Comparison of ENCODE assay signal across 8 cellular contexts in genomic region chr2:149587220-149587949, GRCh38. TPM values are rescaled to one million over a fixed set of nuclear protein-coding genes. Genes with fewer than 3 reads are reported as not detected.
DNase-seq lines count a peak whose midpoint lies in the region; ATAC-seq and TF ChIP-seq lines count a peak whose summit lies in the region.

Gene MMADHC (minus strand): TSS chr2:149587775. CDS start chr2:149587097, 678 bp downstream.

- peaks cover 26 to 31% of the 10 kb centered on the region in 2 donors for H3K27me3 Mint-ChIP-seq in effector memory CD8-positive, alpha-beta T cell
- H3K27me3 Mint-ChIP-seq in memory B cell = no peaks in the 10 kb centered on the region

- peak within 1 kb of the TSS; percentile 98 to 100 for H3K27ac Mint-ChIP-seq in effector memory CD8-positive, alpha-beta T cell
- H3K27ac Mint-ChIP-seq in memory B cell = peak within 1 kb of the TSS; percentile 99

- CTCF ChIA-PET in activated CD8-positive, alpha-beta memory T cell treated with anti-CD3 and anti-CD28 coated beads for 36 hours (lab: Charles Lee) = interaction anchor here (1.5 to 1.6 kb wide), 2 partner anchors 11 to 14 kb away, joined by 3 read pairs; no protein-coding TSS in a partner anchor

- no peaks in the 10 kb centered on the region for H3K9me3 Mint-ChIP-seq in effector memory CD8-positive, alpha-beta T cell
- no peaks in the 10 kb centered on the region for H3K9me3 Mint-ChIP-seq in memory B cell

- POLR2A ChIA-PET in activated CD8-positive, alpha-beta memory T cell treated with anti-CD3 and anti-CD28 coated beads for 36 hours (lab: Charles Lee) = interaction anchor here (0.7 to 1.0 kb wide), 2 partner anchors 518 to 1674 kb away, joined by 3 read pairs; no protein-coding TSS in a partner anchor

- ATAC-seq in effector memory CD8-positive, alpha-beta T cell (replicated peaks) = peak; percentile 94
- peak; percentile 94 for ATAC-seq in memory B cell (ENCODE audit: low read depth)

- peaks cover 20 to 34% of the 10 kb centered on the region in 2 donors for H3K4me1 Mint-ChIP-seq in effector memory CD8-positive, alpha-beta T cell (ENCODE audit: low read depth in 2 of 2)
- H3K4me1 Mint-ChIP-seq in memory B cell = peaks cover 20% of the 10 kb centered on the region

- no peak for TF ChIP-seq CTCF in GM20000 (IDR thresholded peaks at IDR 0.05; ENCODE audit: extremely low read depth, missing control alignments)

- H3K36me3 Mint-ChIP-seq in effector memory CD8-positive, alpha-beta T cell (ENCODE audit: insufficient read depth) = peaks cover 45% of the 10 kb centered on the region
- peaks cover 9% of the 10 kb centered on the region for H3K36me3 Mint-ChIP-seq in memory B cell

- peak; percentile 79 for DNase-seq in CMK (ENCODE audit: low read depth)
- DNase-seq in GM20000 (ENCODE audit: low spot score) = peak; percentile 86
- DNase-seq in HT-29 (ENCODE audit: low spot score) = peak; percentile 95
- peak; percentile 89 to 91 for DNase-seq in NOMO-1 (lab: John Stamatoyannopoulos, UW; ENCODE audit: unreplicated experiment in 2 of 2)
- DNase-seq in effector memory CD8-positive, alpha-beta T cell = peak; percentile 87 to 89 (median 87)
- DNase-seq in memory B cell (ENCODE audit: low spot score in 2 of 2) = peak; percentile 80 to 90
- peak; percentile 86 for DNase-seq in stimulated activated CD8-positive, alpha-beta memory T cell treated with anti-CD3 and anti-CD28 coated beads, Interleukin-12 subunit alpha, Interleukin-12 subunit beta, amount 100 ng/mL, for 24 hours (ENCODE audit: extremely low read depth)

- peak within 1 kb of the TSS; percentile 99 to 100 for H3K4me3 Mint-ChIP-seq in effector memory CD8-positive, alpha-beta T cell
- H3K4me3 Mint-ChIP-seq in memory B cell = peak within 1 kb of the TSS; percentile 93

RNA-seq across cellular contexts. Expression of gene MMADHC, which starts in this region (rescaled TPM):
- total RNA-seq in HT-29 (2014; rRNA removed; shearing (Covaris generic)) = 69.4 and 84.8 TPM in 2 replicates
- 100 to 1,000 TPM; 136 to 144 TPM for total RNA-seq in activated CD8-positive, alpha-beta memory T cell treated with anti-CD3 and anti-CD28 coated beads for 36 hours

Comparison
In these comparisons a context has a peak if more than half of its experiments do, and no peak if none do; other contexts are left out.
1. Peak in every context shown above with its lines: DNase-seq and ATAC-seq.